In the genomic region with DNA sequence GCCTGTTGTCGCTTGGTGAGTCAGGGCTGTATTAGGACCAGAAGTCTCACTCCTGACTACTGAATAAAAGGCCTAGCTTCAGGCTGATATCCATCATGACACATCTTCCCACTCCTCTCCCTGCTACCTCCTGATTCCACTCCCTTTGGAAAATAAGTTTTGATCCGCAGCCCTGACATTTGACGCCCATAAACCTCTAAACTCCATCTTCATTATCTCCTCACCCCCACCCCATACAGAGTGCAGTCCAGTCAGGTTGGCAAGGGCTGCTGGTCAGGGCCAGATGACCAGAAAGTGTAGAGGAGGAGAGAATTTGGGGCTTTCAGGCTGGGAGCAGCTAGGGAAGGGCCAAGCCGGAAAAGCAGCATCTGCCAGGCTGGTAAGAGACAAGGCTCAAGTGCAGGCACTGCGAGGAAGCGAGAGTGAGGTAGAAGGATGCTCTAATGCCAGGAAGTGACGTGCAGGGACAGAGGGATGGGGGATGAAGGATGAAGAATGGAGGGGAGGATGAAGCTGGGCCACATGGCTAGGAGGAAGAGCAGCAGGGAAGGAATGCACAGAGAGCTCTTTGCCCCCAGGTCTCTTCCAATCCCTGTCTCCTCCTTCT, we compare ENCODE assay signal across 11 cellular contexts. TPM values are rescaled to one million over a fixed set of nuclear protein-coding genes. Genes with fewer than 3 reads are reported as not detected.
A peak's percentile ranks its signal among the peaks of the same experiment; 100 is the strongest.
DNase-seq lines count a peak whose midpoint lies in the region; ATAC-seq, FAIRE-seq and TF ChIP-seq lines count a peak whose summit lies in the region.
"Had no signal": no experiment of that assay in that cellular context is flagged by ENCODE, and none has a peak within 500 bp of the region (broad histone marks: within the 10 kb centered on the region; RNA-seq: fewer than 3 reads in every experiment).

No MANE protein-coding gene starts in this region.

- peak; percentile 54 for DNase-seq in activated CD8-positive, alpha-beta memory T cell treated with anti-CD3 and anti-CD28 coated beads for 24 hours
- DNase-seq in activated CD8-positive, alpha-beta memory T cell treated with anti-CD3 and anti-CD28 coated beads, Interleukin-2, amount 10 ng/mL, durations not matched to agents 7 days and 5 days, result no peak
- DNase-seq in activated T-helper 2 cell treated with anti-CD3 and anti-CD28 coated beads, Interferon-gamma antibody, Interleukin-2, Interleukin-4, amounts not matched to agents 10 μg/mL and 5 μg/mL and 100 μg/mL, durations not matched to agents 14 hours and 24 hours and 36 hours (ENCODE audit: low spot score), result no peak
- DNase-seq in keratinocyte (ENCODE audit: low read depth, low spot score), result no peak
- DNase-seq in NOMO-1 treated with dmso at 0.1 percent for 144 hours (lab: John Stamatoyannopoulos, UW; ENCODE audit: unreplicated experiment), result no peak
- DNase-seq: NCI-H510A treated with DMSO at 0.1 percent for 48 hours had no signal

- no peaks in the 10 kb centered on the region for H3K36me3 Mint-ChIP-seq in activated CD8-positive, alpha-beta memory T cell treated with anti-CD3 and anti-CD28 coated beads, Interleukin-2, amount 10 ng/mL, durations not matched to agents 7 days and 5 days
- no peaks in the 10 kb centered on the region for H3K36me3 Mint-ChIP-seq in activated T-helper 2 cell treated with anti-CD3 and anti-CD28 coated beads, Interferon-gamma antibody, Interleukin-2, Interleukin-4, amounts not matched to agents 10 μg/mL and 5 μg/mL and 100 μg/mL, durations not matched to agents 14 hours and 24 hours and 36 hours (ENCODE audit: low read depth)
- peaks cover 5% of the 10 kb centered on the region for H3K36me3 Mint-ChIP-seq in stimulated activated memory B cell treated with anti-CD40 and anti-IgM and Interleukin-4, amounts not matched to agents 10 μg/mL and 1 μg/mL and 100 μg/mL, for 72 hours
- H3K36me3 Mint-ChIP-seq: CD14-positive monocyte had no signal

- dilution Hi-C loops in keratinocyte (cut with MboI; ENCODE audit: extremely low pct_ligation_motif_present, low sequenced_read_pairs), result no loop called here

- H3K9me3 Mint-ChIP-seq in activated CD8-positive, alpha-beta memory T cell treated with anti-CD3 and anti-CD28 coated beads, Interleukin-2, amount 10 ng/mL, durations not matched to agents 7 days and 5 days (ENCODE audit: low read depth), result no peaks in the 10 kb centered on the region
- no peaks in the 10 kb centered on the region for H3K9me3 Mint-ChIP-seq in activated T-helper 2 cell treated with anti-CD3 and anti-CD28 coated beads, Interferon-gamma antibody, Interleukin-2, Interleukin-4, amounts not matched to agents 10 μg/mL and 5 μg/mL and 100 μg/mL, durations not matched to agents 14 hours and 24 hours and 36 hours
- no peaks in the 10 kb centered on the region for H3K9me3 Mint-ChIP-seq in stimulated activated memory B cell treated with anti-CD40 and anti-IgM and Interleukin-4, amounts not matched to agents 10 μg/mL and 1 μg/mL and 100 μg/mL, for 72 hours
- H3K9me3 Mint-ChIP-seq: CD14-positive monocyte had no signal

- H3K36me3 ChIP-seq in keratinocyte (ENCODE audit: control insufficient read depth in 2 of 2, extremely low read depth in 1 of 2, insufficient read depth in 2 of 2, low read length in 2 of 2), result no peaks in the 10 kb centered on the region

- TF ChIP-seq CTCF in keratinocyte (optimal IDR thresholded peaks at IDR 0.05 in 1 of 3, IDR thresholded peaks at IDR 0.05 in 1 of 3, conservative IDR thresholded peaks at IDR 0.05 in 1 of 3; ENCODE audit: extremely low read depth in 1 of 3, insufficient read depth in 2 of 3, low read length in 3 of 3), result no peak

- no peak overlapping the region for H3K27ac ChIP-seq in keratinocyte (ENCODE audit: control insufficient read depth, insufficient read depth, low read length)

- no peaks in the 10 kb centered on the region for H3K9me1 ChIP-seq in keratinocyte (ENCODE audit: control insufficient read depth, extremely low read depth, insufficient read depth, low read length)

- CTCF ChIA-PET in activated CD8-positive, alpha-beta memory T cell treated with anti-CD3 and anti-CD28 coated beads, Interleukin-2, amount 10 ng/mL, durations not matched to agents 7 days and 5 days (lab: Charles Lee), result interaction anchor here (2.1 to 8.6 kb wide), 3 partner anchors 16 to 82 kb away, joined by 10 to 168 read pairs (median 22); a partner anchor contains a TSS

- ATAC-seq in activated CD8-positive, alpha-beta memory T cell treated with anti-CD3 and anti-CD28 coated beads, Interleukin-2, amount 10 ng/mL, durations not matched to agents 7 days and 5 days, result no peak
- ATAC-seq in stimulated activated memory B cell treated with anti-CD40 and anti-IgM and Interleukin-4, amounts not matched to agents 10 μg/mL and 1 μg/mL and 100 μg/mL, for 72 hours, result no peak
- ATAC-seq in GM21447 (IDR thresholded peaks at IDR 0.05; ENCODE audit: unreplicated experiment) (no peak), GM21723 (IDR thresholded peaks at IDR 0.05; ENCODE audit: unreplicated experiment) (no peak)

- no peak overlapping the region for H3K4me3 Mint-ChIP-seq in activated CD8-positive, alpha-beta memory T cell treated with anti-CD3 and anti-CD28 coated beads, Interleukin-2, amount 10 ng/mL, durations not matched to agents 7 days and 5 days
- H3K4me3 Mint-ChIP-seq in activated T-helper 2 cell treated with anti-CD3 and anti-CD28 coated beads, Interferon-gamma antibody, Interleukin-2, Interleukin-4, amounts not matched to agents 10 μg/mL and 5 μg/mL and 100 μg/mL, durations not matched to agents 14 hours and 24 hours and 36 hours (ENCODE audit: low read depth), result peak overlapping the region; percentile 75
- peak overlapping the region; percentile 14 for H3K4me3 Mint-ChIP-seq in stimulated activated memory B cell treated with anti-CD40 and anti-IgM and Interleukin-4, amounts not matched to agents 10 μg/mL and 1 μg/mL and 100 μg/mL, for 72 hours

- H3K79me2 ChIP-seq in keratinocyte (ENCODE audit: control insufficient read depth, insufficient read depth, low read length), result no peaks in the 10 kb centered on the region

- H3K4me1 ChIP-seq in keratinocyte (ENCODE audit: control insufficient read depth, extremely low read depth, insufficient read depth, low read length), result peaks cover 17% of the 10 kb centered on the region

- H3K9me3 ChIP-seq in keratinocyte (ENCODE audit: control insufficient read depth, low read depth, low read length), result no peaks in the 10 kb centered on the region

- H3K27me3 ChIP-seq in keratinocyte (ENCODE audit: control insufficient read depth, extremely low read depth, insufficient read depth, low read length), result no peaks in the 10 kb centered on the region

- no peak overlapping the region for H3K4me3 ChIP-seq in keratinocyte (ENCODE audit: control insufficient read depth in 2 of 3, extremely low read depth in 1 of 3, insufficient read depth in 2 of 3, low read depth in 1 of 3, low read length in 3 of 3)

- H3K27me3 Mint-ChIP-seq in activated CD8-positive, alpha-beta memory T cell treated with anti-CD3 and anti-CD28 coated beads, Interleukin-2, amount 10 ng/mL, durations not matched to agents 7 days and 5 days, result peaks cover 9% of the 10 kb centered on the region
- peaks cover 2% of the 10 kb centered on the region for H3K27me3 Mint-ChIP-seq in activated T-helper 2 cell treated with anti-CD3 and anti-CD28 coated beads, Interferon-gamma antibody, Interleukin-2, Interleukin-4, amounts not matched to agents 10 μg/mL and 5 μg/mL and 100 μg/mL, durations not matched to agents 14 hours and 24 hours and 36 hours (ENCODE audit: low read depth)
- H3K27me3 Mint-ChIP-seq in stimulated activated memory B cell treated with anti-CD40 and anti-IgM and Interleukin-4, amounts not matched to agents 10 μg/mL and 1 μg/mL and 100 μg/mL, for 72 hours, result no peaks in the 10 kb centered on the region

- no peak overlapping the region for H2AFZ ChIP-seq in keratinocyte (ENCODE audit: control insufficient read depth, low read length)

- peak overlapping the region; percentile 99 for H3K4me2 ChIP-seq in keratinocyte (ENCODE audit: control insufficient read depth, extremely low read depth, insufficient read depth, low read depth, low read length)

- H3K9ac ChIP-seq in keratinocyte (ENCODE audit: control insufficient read depth, extremely low read depth, insufficient read depth, low read length), result no peak overlapping the region

- intact Hi-C loops in activated T-helper 2 cell treated with anti-CD3 and anti-CD28 coated beads, Interferon-gamma antibody, Interleukin-2, Interleukin-4, amounts not matched to agents 10 μg/mL and 5 μg/mL and 100 μg/mL, durations not matched to agents 14 hours and 24 hours and 36 hours (cut with micrococcal nuclease), result no loop called here

- H4K20me1 ChIP-seq in keratinocyte (ENCODE audit: control insufficient read depth, extremely low read depth, insufficient read depth, low read length), result no peaks in the 10 kb centered on the region

- peaks cover 39% of the 10 kb centered on the region for H3K4me1 Mint-ChIP-seq in activated CD8-positive, alpha-beta memory T cell treated with anti-CD3 and anti-CD28 coated beads, Interleukin-2, amount 10 ng/mL, durations not matched to agents 7 days and 5 days
- peaks cover 45% of the 10 kb centered on the region for H3K4me1 Mint-ChIP-seq in activated T-helper 2 cell treated with anti-CD3 and anti-CD28 coated beads, Interferon-gamma antibody, Interleukin-2, Interleukin-4, amounts not matched to agents 10 μg/mL and 5 μg/mL and 100 μg/mL, durations not matched to agents 14 hours and 24 hours and 36 hours (ENCODE audit: low read depth)
- peaks cover 45% of the 10 kb centered on the region for H3K4me1 Mint-ChIP-seq in stimulated activated memory B cell treated with anti-CD40 and anti-IgM and Interleukin-4, amounts not matched to agents 10 μg/mL and 1 μg/mL and 100 μg/mL, for 72 hours

- no peak overlapping the region for H3K27ac Mint-ChIP-seq in activated CD8-positive, alpha-beta memory T cell treated with anti-CD3 and anti-CD28 coated beads, Interleukin-2, amount 10 ng/mL, durations not matched to agents 7 days and 5 days
- no peak overlapping the region for H3K27ac Mint-ChIP-seq in activated T-helper 2 cell treated with anti-CD3 and anti-CD28 coated beads, Interferon-gamma antibody, Interleukin-2, Interleukin-4, amounts not matched to agents 10 μg/mL and 5 μg/mL and 100 μg/mL, durations not matched to agents 14 hours and 24 hours and 36 hours
- no peak overlapping the region for H3K27ac Mint-ChIP-seq in stimulated activated memory B cell treated with anti-CD40 and anti-IgM and Interleukin-4, amounts not matched to agents 10 μg/mL and 1 μg/mL and 100 μg/mL, for 72 hours

- no peak for FAIRE-seq in keratinocyte (lab: Jason Lieb, UNC)
- FAIRE-seq: frontal cortex had no signal

RNA-seq across cellular contexts. Expression of a gene that starts 1.2 kb away (rescaled TPM):
- 1 to 10 TPM; 3.5 to 4.6 TPM for total RNA-seq in activated CD8-positive, alpha-beta memory T cell treated with anti-CD3 and anti-CD28 coated beads, Interleukin-2, amount 10 ng/mL, durations not matched to agents 7 days and 5 days
- 13.3 and 13.5 TPM in 2 replicates for total RNA-seq in activated T-helper 2 cell treated with anti-CD3 and anti-CD28 coated beads, Interferon-gamma antibody, Interleukin-2, Interleukin-4, amounts not matched to agents 10 μg/mL and 5 μg/mL and 100 μg/mL, durations not matched to agents 14 hours and 24 hours and 36 hours
- polyA plus RNA-seq in keratinocyte, result 4.7 to 6.5 TPM (median 5.0 TPM) in 3 replicates
- polyA plus RNA-seq in keratinocyte (2011; ENCODE audit: low read depth), result 2.1 TPM
- polyA plus RNA-seq in keratinocyte (2011; cell fraction: cytosol; rRNA removed), result 1.8 and 3.5 TPM in 2 replicates
- polyA plus RNA-seq in keratinocyte (2011; cell fraction: nucleus; rRNA removed), result 11.3 and 13.5 TPM in 2 replicates
- 5.5 and 6.2 TPM in 2 replicates for polyA plus RNA-seq in keratinocyte (2012; ENCODE audit: low replicate concordance)
- 4.1 to 4.4 TPM (median 4.3 TPM) in 3 replicates for polyA minus RNA-seq in keratinocyte
- polyA minus RNA-seq in keratinocyte (2011; cell fraction: cytosol; rRNA and poly(A)+ RNA removed), result 7.7 TPM
- 9.9 and 10.3 TPM in 2 replicates for polyA minus RNA-seq in keratinocyte (2011; cell fraction: nucleus; rRNA and poly(A)+ RNA removed)

RNA-seq across cellular contexts. Expression of a gene that starts 5.0 kb away (rescaled TPM):
- 10 to 100 TPM in 1 of 2 experiments, 1 to 10 TPM in 1; 8.9 to 22.5 TPM for total RNA-seq in activated CD8-positive, alpha-beta memory T cell treated with anti-CD3 and anti-CD28 coated beads, Interleukin-2, amount 10 ng/mL, durations not matched to agents 7 days and 5 days
- 51.3 and 59.4 TPM in 2 replicates for total RNA-seq in activated T-helper 2 cell treated with anti-CD3 and anti-CD28 coated beads, Interferon-gamma antibody, Interleukin-2, Interleukin-4, amounts not matched to agents 10 μg/mL and 5 μg/mL and 100 μg/mL, durations not matched to agents 14 hours and 24 hours and 36 hours
- polyA plus RNA-seq in keratinocyte, result 79.0 to 91.9 TPM (median 90.6 TPM) in 3 replicates
- 35.9 TPM for polyA plus RNA-seq in keratinocyte (2011; ENCODE audit: low read depth)
- 54.8 and 62.6 TPM in 2 replicates for polyA plus RNA-seq in keratinocyte (2011; cell fraction: cytosol; rRNA removed)
- polyA plus RNA-seq in keratinocyte (2011; cell fraction: nucleus; rRNA removed), result 96.5 and 108 TPM in 2 replicates
- 45.3 and 70.1 TPM in 2 replicates for polyA plus RNA-seq in keratinocyte (2012; ENCODE audit: low replicate concordance)
- 178 to 350 TPM (median 181 TPM) in 3 replicates for polyA minus RNA-seq in keratinocyte
- polyA minus RNA-seq in keratinocyte (2011; cell fraction: cytosol; rRNA and poly(A)+ RNA removed), result 115 TPM
- 63.4 and 83.8 TPM in 2 replicates for polyA minus RNA-seq in keratinocyte (2011; cell fraction: nucleus; rRNA and poly(A)+ RNA removed)

RNA-seq across cellular contexts. Expression of a gene that starts 46.0 kb away (rescaled TPM):
- total RNA-seq in activated CD8-positive, alpha-beta memory T cell treated with anti-CD3 and anti-CD28 coated beads, Interleukin-2, amount 10 ng/mL, durations not matched to agents 7 days and 5 days, result 10 to 100 TPM; 29.5 to 34.0 TPM
- total RNA-seq in activated T-helper 2 cell treated with anti-CD3 and anti-CD28 coated beads, Interferon-gamma antibody, Interleukin-2, Interleukin-4, amounts not matched to agents 10 μg/mL and 5 μg/mL and 100 μg/mL, durations not matched to agents 14 hours and 24 hours and 36 hours, result 29.1 and 30.9 TPM in 2 replicates
- 9.6 to 15.2 TPM (median 13.3 TPM) in 3 replicates for polyA plus RNA-seq in keratinocyte
- polyA plus RNA-seq in keratinocyte (2011; ENCODE audit: low read depth), result 28.7 TPM
- 13.3 and 17.6 TPM in 2 replicates for polyA plus RNA-seq in keratinocyte (2011; cell fraction: cytosol; rRNA removed)
- 38.8 and 41.7 TPM in 2 replicates for polyA plus RNA-seq in keratinocyte (2011; cell fraction: nucleus; rRNA removed)
- polyA plus RNA-seq in keratinocyte (2012; ENCODE audit: low replicate concordance), result 11.3 and 22.5 TPM in 2 replicates
- 16.0 to 25.0 TPM (median 23.5 TPM) in 3 replicates for polyA minus RNA-seq in keratinocyte
- polyA minus RNA-seq in keratinocyte (2011; cell fraction: cytosol; rRNA and poly(A)+ RNA removed), result 11.5 TPM
- polyA minus RNA-seq in keratinocyte (2011; cell fraction: nucleus; rRNA and poly(A)+ RNA removed), result 19.6 and 38.3 TPM in 2 replicates
